8 cellular contexts compared by ENCODE assay signal in the genomic region with DNA sequence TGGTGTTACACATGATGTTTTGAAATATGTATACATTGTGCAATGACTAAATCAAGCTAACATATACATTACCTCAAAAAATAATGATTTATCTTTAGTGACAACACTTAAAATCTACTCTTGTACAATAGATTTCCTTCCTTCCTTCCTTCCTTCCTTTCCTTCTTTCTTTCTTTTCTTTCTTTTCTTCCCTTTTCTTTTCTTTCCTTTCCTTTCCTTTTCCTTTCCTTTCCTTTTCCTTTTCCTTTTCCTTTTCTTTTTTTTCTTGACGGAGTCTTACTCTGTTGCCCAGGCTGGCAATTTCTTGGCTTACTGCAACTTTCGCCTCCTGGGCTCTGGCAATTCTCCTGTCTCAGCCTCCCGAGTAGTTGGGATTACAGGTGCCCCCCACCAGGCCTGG.
"Had no signal": no experiment of that assay in that cellular context is flagged by ENCODE, and none has a peak within 500 bp of the region (broad histone marks: within the 10 kb centered on the region; RNA-seq: fewer than 3 reads in every experiment).

No MANE protein-coding gene starts in this region.

- H3K27ac ChIP-seq: HL-60 had no signal

- H3K4me3 ChIP-seq: K562 had no signal

- H3K4me1 Mint-ChIP-seq: IgD-negative memory B cell had no signal

- FAIRE-seq: HepG2, HTR-8/SVneo, K562 had no signal

- H3K27ac Mint-ChIP-seq: IgD-negative memory B cell had no signal

- H3K4me3 Mint-ChIP-seq: IgD-negative memory B cell had no signal

- DNase-seq: IMR-90, KBM-7, KG1 had no signal

- H3K27me3 Mint-ChIP-seq: IgD-negative memory B cell had no signal

- H3K36me3 Mint-ChIP-seq: IgD-negative memory B cell had no signal
